17 cellular contexts compared by ENCODE assay signal in genomic region chr6:161080263-161080970, GRCh38.
DNase-seq lines count a peak whose midpoint lies in the region; ATAC-seq and TF ChIP-seq lines count a peak whose summit lies in the region.
"Had no signal": no experiment of that assay in that cellular context is flagged by ENCODE, and none has a peak within 500 bp of the region (broad histone marks: within the 10 kb centered on the region; RNA-seq: fewer than 3 reads in every experiment).

No MANE protein-coding gene starts in this region.

- TF ChIP-seq CTCF in dorsolateral prefrontal cortex (IDR thresholded peaks at IDR 0.05 in 54 of 56, conservative IDR thresholded peaks at IDR 0.05 in 2 of 56; ENCODE audit: low read depth in 1 of 56, partially characterized antibody in 56 of 56): no peak

- no peaks in the 10 kb centered on the region for H3K27me3 ChIP-seq in dorsolateral prefrontal cortex
- H3K27me3 ChIP-seq: ascending aorta; BLaER1 treated with 17β-estradiol and CSF1 and Interleukin-3, amounts not matched to agents 10 nM and 100 nM had no signal

- no peak for ATAC-seq in HG03045 (IDR thresholded peaks at IDR 0.05; ENCODE audit: unreplicated experiment)

- in situ Hi-C loops in ACHN (cut with HindIII; ENCODE audit: low pct_ligation_motif_present, low pct_unique_long_range_greater_than_20kb, low sequenced_read_pairs): no loop called here

- peak overlapping the region in 41 of 59 donors; percentile 0 to 67 (median 38) for H3K27ac ChIP-seq in dorsolateral prefrontal cortex
- H3K27ac ChIP-seq: ascending aorta; BLaER1 treated with 17β-estradiol and CSF1 and Interleukin-3, amounts not matched to agents 10 nM and 100 nM; coronary artery; parathyroid adenoma had no signal

- intact Hi-C loops in activated CD4-positive, alpha-beta T cell treated with anti-CD3 and anti-CD28 coated beads, Interleukin-2, amount 10 ng/mL, durations not matched to agents 24 days and 14 days (cut with micrococcal nuclease): loop anchor here (10.0 kb wide), 1 partner anchor 86 kb away; the partner anchor contains the start of gene MAP3K4
- intact Hi-C loops in dorsolateral prefrontal cortex (cut with DNase I): no loop called here

- H3K36me3 Mint-ChIP-seq in activated CD4-positive, alpha-beta T cell treated with anti-CD3 and anti-CD28 coated beads, Interleukin-2, amount 10 ng/mL, durations not matched to agents 24 days and 14 days (ENCODE audit: low read depth): peaks cover 19% of the 10 kb centered on the region

- peaks cover 17% of the 10 kb centered on the region for H3K4me1 Mint-ChIP-seq in activated CD4-positive, alpha-beta T cell treated with anti-CD3 and anti-CD28 coated beads, Interleukin-2, amount 10 ng/mL, durations not matched to agents 24 days and 14 days

- H3K4me3 ChIP-seq in dorsolateral prefrontal cortex: no peak overlapping the region
- H3K4me3 ChIP-seq: ascending aorta; BLaER1 treated with 17β-estradiol and CSF1 and Interleukin-3, amounts not matched to agents 10 nM and 100 nM; coronary artery had no signal

- peak overlapping the region; percentile 45 for H3K4me3 Mint-ChIP-seq in activated CD4-positive, alpha-beta T cell treated with anti-CD3 and anti-CD28 coated beads, Interleukin-2, amount 10 ng/mL, durations not matched to agents 24 days and 14 days

- H3K27ac Mint-ChIP-seq in activated CD4-positive, alpha-beta T cell treated with anti-CD3 and anti-CD28 coated beads, Interleukin-2, amount 10 ng/mL, durations not matched to agents 24 days and 14 days: peak overlapping the region; percentile 82

- H3K9me3 Mint-ChIP-seq in activated CD4-positive, alpha-beta T cell treated with anti-CD3 and anti-CD28 coated beads, Interleukin-2, amount 10 ng/mL, durations not matched to agents 24 days and 14 days: no peaks in the 10 kb centered on the region

- DNase-seq in activated CD4-positive, alpha-beta T cell treated with anti-CD3 and anti-CD28 coated beads, Interleukin-2, amount 10 ng/mL, durations not matched to agents 24 days and 14 days: no peak
- DNase-seq in activated CD4-positive, alpha-beta T cell treated with anti-CD3 and anti-CD28 coated beads for 1 hour: no peak
- DNase-seq in AG20443 (ENCODE audit: low spot score) (peak; percentile 12), dorsolateral prefrontal cortex (no peak), ACHN (no peak), A172 (ENCODE audit: low spot score) (no peak)
- DNase-seq in activated CD4-positive, alpha-beta T cell treated with anti-CD3 and anti-CD28 coated beads, Interleukin-2, amount 50 U/mL, for 1 hour: peak; percentile 12
- DNase-seq: 8988T, DMS 273 treated with DMSO at 0.1 percent for 48 hours, kidney, NCI-H1436 treated with DMSO at 0.1 percent for 48 hours, NCI-H524 treated with DMSO at 0.1 percent for 48 hours had no signal

- H3K27me3 Mint-ChIP-seq in activated CD4-positive, alpha-beta T cell treated with anti-CD3 and anti-CD28 coated beads, Interleukin-2, amount 10 ng/mL, durations not matched to agents 24 days and 14 days: no peaks in the 10 kb centered on the region

Comparison
In these comparisons a context has a peak if more than half of its experiments do, and no peak if none do; other contexts are left out.
1. DNase-seq: peak in AG20443 (single experiment) and activated CD4-positive, alpha-beta T cell treated with anti-CD3 and anti-CD28 coated beads, Interleukin-2, amount 50 U/mL, for 1 hour (single experiment); none in activated CD4-positive, alpha-beta T cell treated with anti-CD3 and anti-CD28 coated beads, Interleukin-2, amount 10 ng/mL, durations not matched to agents 24 days and 14 days (single experiment), activated CD4-positive, alpha-beta T cell treated with anti-CD3 and anti-CD28 coated beads for 1 hour (single experiment), dorsolateral prefrontal cortex (0 of 10), ACHN (single experiment) and A172 (single experiment).